In the genomic region with DNA sequence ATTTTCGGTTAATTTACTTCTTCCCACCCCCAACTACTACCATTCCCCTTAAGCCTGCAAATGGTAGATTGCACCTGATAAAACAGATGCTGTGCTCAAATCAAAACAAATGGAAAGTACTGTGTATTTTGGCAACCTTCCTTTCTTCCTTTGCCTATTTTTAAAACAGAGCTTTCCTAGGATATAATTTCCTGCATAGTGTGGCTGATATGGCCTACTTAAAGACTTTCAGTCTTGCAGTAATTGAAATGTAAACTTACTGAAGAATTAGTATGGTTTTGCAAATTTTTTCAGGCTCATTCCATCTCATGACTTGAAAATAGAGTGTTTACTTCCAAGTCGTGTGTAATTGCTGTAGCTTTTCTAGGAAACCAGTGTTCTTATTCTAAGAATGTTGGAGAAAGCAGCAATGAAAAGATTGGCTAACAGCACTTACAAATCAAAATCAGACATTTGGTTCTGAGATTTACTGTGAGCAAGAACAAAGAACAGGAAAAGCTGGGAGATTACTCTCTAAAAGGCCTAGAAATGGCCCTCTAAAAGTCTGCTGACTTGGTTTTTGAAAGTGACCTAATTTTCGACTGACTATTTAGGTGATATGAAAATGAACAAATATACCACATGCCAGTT, we compare ENCODE assay signal across 1 cellular context.
TF ChIP-seq lines count a peak whose summit lies in the region.

No MANE protein-coding gene starts in this region.

TF ChIP-seq in K562, 482 proteins besides CTCF, POLR2A, EP300 and RAD21 (continued from another document):
- TF ChIP-seq CCNT2 (IDR thresholded peaks at IDR 0.05; ENCODE audit: borderline replicate concordance, extremely low read depth, insufficient read length, low read depth, low read length) (no peak), PHF21A (IDR thresholded peaks at IDR 0.05; ENCODE audit: borderline replicate concordance, low read depth) (0 out of 2 replicates have a peak, but pooled peaks have one; percentile 12), MAZ (CRISPR knock-in tag; conservative IDR thresholded peaks at IDR 0.05 in 1 of 2, IDR thresholded peaks at IDR 0.05 in 1 of 2) (0 out of 4 replicates have a peak, but pooled peaks of 1 of the 2 experiments have one; percentile 13), ZZZ3 (IDR thresholded peaks at IDR 0.05) (no peak), CBX2 (IDR thresholded peaks at IDR 0.05; ENCODE audit: insufficient read depth, low read length, poor library complexity, severe bottlenecking) (no peak), NR2C1 (IDR thresholded peaks at IDR 0.05) (no peak), NR2C1 (tag; IDR thresholded peaks at IDR 0.05) (no peak), TAL1 (IDR thresholded peaks at IDR 0.05) (0 out of 2 replicates have a peak, but pooled peaks have one; percentile 7), HDAC1 (IDR thresholded peaks at IDR 0.05) (peak in 1 of 2 experiments; percentile 89; a peak in 2 of 4 replicates), FOXA3 (CRISPR knock-in tag; conservative IDR thresholded peaks at IDR 0.05 in 1 of 2, IDR thresholded peaks at IDR 0.05 in 1 of 2) (0 out of 4 replicates have a peak, but pooled peaks of 1 of the 2 experiments have one; percentile 7), HDAC2 (IDR thresholded peaks at IDR 0.05) (peak; percentile 92), NFIC (IDR thresholded peaks at IDR 0.05) (peak; percentile 13; the same call in 1 of the 2 replicates), RCOR1 (IDR thresholded peaks at IDR 0.05; ENCODE audit: borderline replicate concordance in 1 of 2, low read depth in 2 of 2, low read length in 2 of 2) (peak; percentile 27 to 83; a peak in 2 of 4 replicates), MEIS2 (IDR thresholded peaks at IDR 0.05; ENCODE audit: partially characterized antibody) (peak; percentile 51), SOX6 (IDR thresholded peaks at IDR 0.05) (0 out of 2 replicates have a peak, but pooled peaks have one; percentile 18), KDM1A (IDR thresholded peaks at IDR 0.05) (peak; percentile 93 to 96), CBFA2T3 (IDR thresholded peaks at IDR 0.05) (peak; percentile 43), HDAC8 (tag; IDR thresholded peaks at IDR 0.05) (no peak), CBX5 (IDR thresholded peaks at IDR 0.05; ENCODE audit: borderline replicate concordance, low read depth) (no peak), EP400 (IDR thresholded peaks at IDR 0.05) (no peak), CBFA2T2 (conservative IDR thresholded peaks at IDR 0.05) (peak; percentile 35; the same call in 1 of the 2 replicates), XRCC4 (IDR thresholded peaks at IDR 0.05; ENCODE audit: extremely low read depth, insufficient read depth, insufficient read length) (no peak), CAMTA2 (CRISPR knock-in tag; conservative IDR thresholded peaks at IDR 0.05) (no peak)
- TF ChIP-seq, protein P1, sequence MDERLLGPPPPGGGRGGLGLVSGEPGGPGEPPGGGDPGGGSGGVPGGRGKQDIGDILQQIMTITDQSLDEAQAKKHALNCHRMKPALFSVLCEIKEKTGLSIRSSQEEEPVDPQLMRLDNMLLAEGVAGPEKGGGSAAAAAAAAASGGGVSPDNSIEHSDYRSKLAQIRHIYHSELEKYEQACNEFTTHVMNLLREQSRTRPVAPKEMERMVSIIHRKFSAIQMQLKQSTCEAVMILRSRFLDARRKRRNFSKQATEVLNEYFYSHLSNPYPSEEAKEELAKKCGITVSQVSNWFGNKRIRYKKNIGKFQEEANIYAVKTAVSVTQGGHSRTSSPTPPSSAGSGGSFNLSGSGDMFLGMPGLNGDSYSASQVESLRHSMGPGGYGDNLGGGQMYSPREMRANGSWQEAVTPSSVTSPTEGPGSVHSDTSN (CRISPR knock-in tag; IDR thresholded peaks at IDR 0.05; ENCODE audit: low read depth): no peak
- TF ChIP-seq, protein P1 (tag; conservative IDR thresholded peaks at IDR 0.05; ENCODE audit: low read depth): 0 out of 2 replicates have a peak, but pooled peaks have one; percentile 14
- TF ChIP-seq, protein P2, sequence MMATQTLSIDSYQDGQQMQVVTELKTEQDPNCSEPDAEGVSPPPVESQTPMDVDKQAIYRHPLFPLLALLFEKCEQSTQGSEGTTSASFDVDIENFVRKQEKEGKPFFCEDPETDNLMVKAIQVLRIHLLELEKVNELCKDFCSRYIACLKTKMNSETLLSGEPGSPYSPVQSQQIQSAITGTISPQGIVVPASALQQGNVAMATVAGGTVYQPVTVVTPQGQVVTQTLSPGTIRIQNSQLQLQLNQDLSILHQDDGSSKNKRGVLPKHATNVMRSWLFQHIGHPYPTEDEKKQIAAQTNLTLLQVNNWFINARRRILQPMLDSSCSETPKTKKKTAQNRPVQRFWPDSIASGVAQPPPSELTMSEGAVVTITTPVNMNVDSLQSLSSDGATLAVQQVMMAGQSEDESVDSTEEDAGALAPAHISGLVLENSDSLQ (IDR thresholded peaks at IDR 0.05): no peak; the same call in 1 of the 2 replicates
- TF ChIP-seq, protein P3, sequence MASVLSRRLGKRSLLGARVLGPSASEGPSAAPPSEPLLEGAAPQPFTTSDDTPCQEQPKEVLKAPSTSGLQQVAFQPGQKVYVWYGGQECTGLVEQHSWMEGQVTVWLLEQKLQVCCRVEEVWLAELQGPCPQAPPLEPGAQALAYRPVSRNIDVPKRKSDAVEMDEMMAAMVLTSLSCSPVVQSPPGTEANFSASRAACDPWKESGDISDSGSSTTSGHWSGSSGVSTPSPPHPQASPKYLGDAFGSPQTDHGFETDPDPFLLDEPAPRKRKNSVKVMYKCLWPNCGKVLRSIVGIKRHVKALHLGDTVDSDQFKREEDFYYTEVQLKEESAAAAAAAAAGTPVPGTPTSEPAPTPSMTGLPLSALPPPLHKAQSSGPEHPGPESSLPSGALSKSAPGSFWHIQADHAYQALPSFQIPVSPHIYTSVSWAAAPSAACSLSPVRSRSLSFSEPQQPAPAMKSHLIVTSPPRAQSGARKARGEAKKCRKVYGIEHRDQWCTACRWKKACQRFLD (CRISPR knock-in tag; IDR thresholded peaks at IDR 0.05): no peak
